ENCODE assay signal across 8 cellular contexts in genomic region chr17:13031718-13032350, GRCh38. TPM values are rescaled to one million over a fixed set of nuclear protein-coding genes. Genes with fewer than 3 reads are reported as not detected.
DNase-seq lines count a peak whose midpoint lies in the region; ATAC-seq and TF ChIP-seq lines count a peak whose summit lies in the region.

No MANE protein-coding gene starts in this region.

- peak; percentile 65 for TF ChIP-seq CTCF in MCF 10A (IDR thresholded peaks at IDR 0.05; ENCODE audit: unreplicated experiment)
- TF ChIP-seq CTCF in breast epithelium (IDR thresholded peaks at IDR 0.05): peak in 1 of 3 donors; percentile 54

- TF ChIP-seq POLR2A in breast epithelium (IDR thresholded peaks at IDR 0.05): no peak

- H3K4me3 Mint-ChIP-seq in MCF 10A (ENCODE audit: unreplicated experiment): no peak overlapping the region

- intact Hi-C loops in MCF 10A (cut with micrococcal nuclease) (loop anchor here (2.0 to 10.0 kb wide), 4 partner anchors 199 to 1270 kb away; partner anchors contain the start of gene HS3ST3B1), breast epithelium (cut with DNase I; ENCODE audit: low total_unique reads) (no loop called here)

- H3K27ac ChIP-seq in breast epithelium: peak overlapping the region in 1 of 2 donors; percentile 35

- H3K9me3 Mint-ChIP-seq in MCF 10A (ENCODE audit: unreplicated experiment): no peaks in the 10 kb centered on the region

- BruUV-seq in MCF 10A (replicated peaks; lab: Mats Ljungman, UMichigan): no TSS peak

- no peaks in the 10 kb centered on the region for H3K4me1 ChIP-seq in breast epithelium

- DNase-seq in MCF 10A (ENCODE audit: unreplicated experiment): peak; percentile 57
- DNase-seq in breast epithelium (ENCODE audit: low spot score in 2 of 2): no peak
- DNase-seq in NCI-H82 (lab: John Stamatoyannopoulos, UW): peak; percentile 63
- DNase-seq in activated T-cell treated with anti-CD3 and anti-CD28 coated beads, Interleukin-2, amount 50 U/mL, for 48 hours: peak; percentile 54 to 61
- peak; percentile 46 for DNase-seq in glomerular visceral epithelial cell (ENCODE audit: extremely low spot score)
- DNase-seq in renal cortical epithelial cell (ENCODE audit: low read depth): peak; percentile 11
- no peak for DNase-seq in cerebellum (ENCODE audit: low spot score)

- H3K4me1 Mint-ChIP-seq in MCF 10A (ENCODE audit: insufficient read depth, unreplicated experiment): peaks cover 5% of the 10 kb centered on the region

- no peak overlapping the region for H3K27ac Mint-ChIP-seq in MCF 10A (ENCODE audit: low read depth, unreplicated experiment)

- H3K4me3 ChIP-seq in breast epithelium: no peak overlapping the region

- peaks cover 37% of the 10 kb centered on the region for H3K27me3 Mint-ChIP-seq in MCF 10A (ENCODE audit: insufficient read depth, unreplicated experiment)

- H3K36me3 ChIP-seq in breast epithelium: no peaks in the 10 kb centered on the region

- POLR2A ChIA-PET in MCF 10A (lab: Yijun Ruan, JAX): interaction anchor here (0.6 to 3.4 kb wide), 3 partner anchors 14 to 1731 kb away, joined by 3 to 23 read pairs (median 3); partner anchors contain the start of gene ELAC2

- CTCF ChIA-PET in MCF 10A (lab: Yijun Ruan, JAX): interaction anchor here (0.5 to 5.3 kb wide), 38 partner anchors 8 to 1894 kb away, joined by 3 to 100 read pairs (median 5); partner anchors contain the start of gene ELAC2

- H3K27me3 ChIP-seq in breast epithelium: no peaks in the 10 kb centered on the region

- peak; percentile 70 for ATAC-seq in HG02610 (IDR thresholded peaks at IDR 0.05; ENCODE audit: unreplicated experiment)

- peaks cover 6 to 12% of the 10 kb centered on the region in 2 donors for H3K9me3 ChIP-seq in breast epithelium

- H3K36me3 Mint-ChIP-seq in MCF 10A (ENCODE audit: insufficient read depth, unreplicated experiment): no peaks in the 10 kb centered on the region

RNA-seq across cellular contexts. Expression of gene ELAC2, which starts 14.0 kb away (rescaled TPM):
- total RNA-seq in MCF 10A (2022) (67.1 and 67.4 TPM in 2 replicates), breast epithelium (10 to 100 TPM; 67.2 to 83.0 (median 76.4) TPM), renal cortical epithelial cell (78.5 and 117 TPM in 2 replicates), cerebellum (36.8 TPM)

Comparison
In these comparisons a context has a peak if more than half of its experiments do, and no peak if none do; other contexts are left out.
1. DNase-seq: peak in MCF 10A (single experiment), NCI-H82 (single experiment), activated T-cell treated with anti-CD3 and anti-CD28 coated beads, Interleukin-2, amount 50 U/mL, for 48 hours (2 of 2), glomerular visceral epithelial cell (single experiment) and renal cortical epithelial cell (single experiment); none in breast epithelium (0 of 2) and cerebellum (single experiment).